ENCODE assay signal across 1 cellular context in genomic region chr20:31695849-31696804, GRCh38.
TF ChIP-seq lines count a peak whose summit lies in the region.

No MANE protein-coding gene starts in this region.

TF ChIP-seq in HepG2, 621 proteins besides CTCF, POLR2A, EP300 and RAD21 (continued from another document and continues in another):
- no peak for TF ChIP-seq PLSCR1 (CRISPR knock-in tag; IDR thresholded peaks at IDR 0.05; ENCODE audit: borderline replicate concordance)
- TF ChIP-seq ZNF790 (CRISPR knock-in tag; IDR thresholded peaks at IDR 0.05; ENCODE audit: borderline replicate concordance): no peak
- no peak for TF ChIP-seq ZBTB46 (CRISPR knock-in tag; IDR thresholded peaks at IDR 0.05; ENCODE audit: borderline replicate concordance)
- TF ChIP-seq NR2F6 (IDR thresholded peaks at IDR 0.05): peak; percentile 99
- TF ChIP-seq NR2F6 (CRISPR knock-in tag; IDR thresholded peaks at IDR 0.05): peak; percentile 100
- TF ChIP-seq ZFP90 (CRISPR knock-in tag; IDR thresholded peaks at IDR 0.05; ENCODE audit: borderline replicate concordance): peak; percentile 19; the same call in 1 of the 2 replicates
- TF ChIP-seq AKAP8 (CRISPR knock-in tag; IDR thresholded peaks at IDR 0.05): peak; percentile 96
- TF ChIP-seq RNF2 (conservative IDR thresholded peaks at IDR 0.05; ENCODE audit: low read depth): 0 out of 2 replicates have a peak, but pooled peaks have one; percentile 46
- TF ChIP-seq ZNF552 (CRISPR knock-in tag; IDR thresholded peaks at IDR 0.05; ENCODE audit: borderline replicate concordance): peak; percentile 80
- TF ChIP-seq ZNF678 (CRISPR knock-in tag; IDR thresholded peaks at IDR 0.05): no peak
- TF ChIP-seq ZNF253 (CRISPR knock-in tag; IDR thresholded peaks at IDR 0.05; ENCODE audit: borderline replicate concordance): 0 out of 2 replicates have a peak, but pooled peaks have one; percentile 49
- TF ChIP-seq HOXA9 (CRISPR knock-in tag; IDR thresholded peaks at IDR 0.05; ENCODE audit: borderline replicate concordance): peak; percentile 74; the same call in 1 of the 2 replicates
- peak; percentile 98 to 99 for TF ChIP-seq NR2F1 (CRISPR knock-in tag; IDR thresholded peaks at IDR 0.05)
- no peak; the same call in 1 of the 2 replicates for TF ChIP-seq ZNF761 (CRISPR knock-in tag; conservative IDR thresholded peaks at IDR 0.05)
- peak; percentile 100 for TF ChIP-seq ATF2 (CRISPR knock-in tag; IDR thresholded peaks at IDR 0.05)
- no peak for TF ChIP-seq CERS6 (CRISPR knock-in tag; IDR thresholded peaks at IDR 0.05)
- TF ChIP-seq SNAPC2 (CRISPR knock-in tag; IDR thresholded peaks at IDR 0.05): peak; percentile 93
- TF ChIP-seq ZNF207 (IDR thresholded peaks at IDR 0.05; ENCODE audit: borderline replicate concordance): no peak
- TF ChIP-seq KLF6 (CRISPR knock-in tag; IDR thresholded peaks at IDR 0.05): peak; percentile 88; the same call in 1 of the 2 replicates
- peak; percentile 86 for TF ChIP-seq HNF1A (IDR thresholded peaks at IDR 0.05; ENCODE audit: low read depth)
- TF ChIP-seq HNF1A (CRISPR knock-in tag; IDR thresholded peaks at IDR 0.05; ENCODE audit: borderline replicate concordance): peak; percentile 97
- TF ChIP-seq ZBTB10 (CRISPR knock-in tag; IDR thresholded peaks at IDR 0.05; ENCODE audit: borderline replicate concordance): peak; percentile 95; the same call in 1 of the 2 replicates
- peak; percentile 86 for TF ChIP-seq TGIF2 (CRISPR knock-in tag; IDR thresholded peaks at IDR 0.05)
- TF ChIP-seq HMG20A (CRISPR knock-in tag; IDR thresholded peaks at IDR 0.05; ENCODE audit: borderline replicate concordance): peak; percentile 99
- TF ChIP-seq ZNF205 (CRISPR knock-in tag; IDR thresholded peaks at IDR 0.05): peak; percentile 91
- TF ChIP-seq SRSF9 (IDR thresholded peaks at IDR 0.05; ENCODE audit: borderline replicate concordance, insufficient read depth, low read depth, low read length, poor library complexity, severe bottlenecking): no peak
- TF ChIP-seq ZNF839 (CRISPR knock-in tag; IDR thresholded peaks at IDR 0.05; ENCODE audit: borderline replicate concordance): no peak
- TF ChIP-seq SP140L (CRISPR knock-in tag; IDR thresholded peaks at IDR 0.05; ENCODE audit: borderline replicate concordance): no peak; the same call in 1 of the 2 replicates
- 0 out of 2 replicates have a peak, but pooled peaks have one; percentile 4 for TF ChIP-seq PRDM15 (CRISPR knock-in tag; IDR thresholded peaks at IDR 0.05)
- TF ChIP-seq ZNF251 (CRISPR knock-in tag; IDR thresholded peaks at IDR 0.05): no peak
- peak; percentile 95 for TF ChIP-seq TBX3 (IDR thresholded peaks at IDR 0.05; ENCODE audit: borderline replicate concordance)
- TF ChIP-seq ARHGAP35 (CRISPR knock-in tag; IDR thresholded peaks at IDR 0.05; ENCODE audit: borderline replicate concordance): peak; percentile 87; the same call in 1 of the 2 replicates
- peak; percentile 93 for TF ChIP-seq SAFB2 (CRISPR knock-in tag; IDR thresholded peaks at IDR 0.05; ENCODE audit: borderline replicate concordance, low read depth)
- peak; percentile 71; the same call in 1 of the 2 replicates for TF ChIP-seq SMARCC2 (IDR thresholded peaks at IDR 0.05)
- TF ChIP-seq ESRRA (CRISPR knock-in tag; IDR thresholded peaks at IDR 0.05; ENCODE audit: low read depth): peak; percentile 99
- peak; percentile 50 to 90; a peak in 2 of 4 replicates for TF ChIP-seq HMGXB4 (CRISPR knock-in tag; IDR thresholded peaks at IDR 0.05; ENCODE audit: borderline replicate concordance in 1 of 2, low read depth in 1 of 2)
- no peak for TF ChIP-seq HDAC6 (IDR thresholded peaks at IDR 0.05; ENCODE audit: low read depth, low read length)
- peak; percentile 54; the same call in 1 of the 2 replicates for TF ChIP-seq ZNF619 (CRISPR knock-in tag; IDR thresholded peaks at IDR 0.05)
- TF ChIP-seq SAP130 (CRISPR knock-in tag; IDR thresholded peaks at IDR 0.05; ENCODE audit: low read depth): peak; percentile 99
- no peak for TF ChIP-seq CENPX (CRISPR knock-in tag; IDR thresholded peaks at IDR 0.05)
- peak; percentile 93; the same call in 1 of the 2 replicates for TF ChIP-seq ARID2 (CRISPR knock-in tag; IDR thresholded peaks at IDR 0.05; ENCODE audit: borderline replicate concordance)
- TF ChIP-seq TEF (CRISPR knock-in tag; IDR thresholded peaks at IDR 0.05): no peak
- TF ChIP-seq RAD51 (IDR thresholded peaks at IDR 0.05; ENCODE audit: borderline replicate concordance): no peak
- peak; percentile 20; the same call in 1 of the 2 replicates for TF ChIP-seq NFKB2 (CRISPR knock-in tag; IDR thresholded peaks at IDR 0.05; ENCODE audit: borderline replicate concordance)
- TF ChIP-seq GATAD2A (CRISPR knock-in tag; IDR thresholded peaks at IDR 0.05): peak; percentile 100
- TF ChIP-seq ZBTB3 (CRISPR knock-in tag; IDR thresholded peaks at IDR 0.05; ENCODE audit: borderline replicate concordance, low read depth): peak; percentile 82; the same call in 1 of the 2 replicates
- TF ChIP-seq ATM (IDR thresholded peaks at IDR 0.05; ENCODE audit: borderline replicate concordance): no peak
